ENCODE assay signal across 2 cellular contexts in the genomic region with DNA sequence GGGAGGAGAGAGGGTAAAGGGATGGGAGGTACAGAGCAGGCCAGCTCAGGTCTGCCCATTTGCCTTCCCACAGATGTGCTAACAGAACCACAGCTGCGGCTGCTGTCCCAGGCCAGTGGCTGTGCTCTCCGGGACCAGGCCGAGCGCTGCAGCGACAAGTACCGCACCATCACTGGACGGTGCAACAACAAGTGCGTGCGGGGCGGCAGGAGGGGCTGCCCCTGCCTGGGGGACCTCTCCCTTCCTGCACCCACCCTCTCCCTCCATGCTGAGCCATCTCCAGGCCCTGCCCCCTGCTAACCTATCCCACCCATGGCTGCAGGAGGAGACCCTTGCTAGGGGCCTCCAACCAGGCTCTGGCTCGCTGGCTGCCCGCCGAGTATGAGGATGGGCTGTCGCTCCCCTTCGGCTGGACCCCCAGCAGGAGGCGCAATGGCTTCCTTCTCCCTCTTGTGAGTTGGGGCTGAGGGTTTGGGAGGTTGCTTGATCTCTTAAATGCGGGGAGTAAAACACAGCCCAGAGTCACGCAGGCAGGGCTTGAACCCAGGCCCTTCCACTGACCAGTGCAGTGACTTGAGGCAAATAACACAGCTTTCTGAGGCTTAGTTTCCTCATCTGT.
TF ChIP-seq lines count a peak whose summit lies in the region.

No MANE protein-coding gene starts in this region.

TF ChIP-seq in A549, 52 proteins besides CTCF, POLR2A, EP300 and RAD21:
- no peak for TF ChIP-seq POLR2AphosphoS2 (conservative IDR thresholded peaks at IDR 0.05; ENCODE audit: low read length)
- TF ChIP-seq BCL3 (IDR thresholded peaks at IDR 0.05) = no peak
- TF ChIP-seq, protein P1, sequence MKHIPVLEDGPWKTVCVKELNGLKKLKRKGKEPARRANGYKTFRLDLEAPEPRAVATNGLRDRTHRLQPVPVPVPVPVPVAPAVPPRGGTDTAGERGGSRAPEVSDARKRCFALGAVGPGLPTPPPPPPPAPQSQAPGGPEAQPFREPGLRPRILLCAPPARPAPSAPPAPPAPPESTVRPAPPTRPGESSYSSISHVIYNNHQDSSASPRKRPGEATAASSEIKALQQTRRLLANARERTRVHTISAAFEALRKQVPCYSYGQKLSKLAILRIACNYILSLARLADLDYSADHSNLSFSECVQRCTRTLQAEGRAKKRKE (CRISPR knock-in tag; IDR thresholded peaks at IDR 0.05; ENCODE audit: low read depth) = no peak
- no peak for TF ChIP-seq TP53 (CRISPR knock-in tag; IDR thresholded peaks at IDR 0.05)
- TF ChIP-seq, protein P2, sequence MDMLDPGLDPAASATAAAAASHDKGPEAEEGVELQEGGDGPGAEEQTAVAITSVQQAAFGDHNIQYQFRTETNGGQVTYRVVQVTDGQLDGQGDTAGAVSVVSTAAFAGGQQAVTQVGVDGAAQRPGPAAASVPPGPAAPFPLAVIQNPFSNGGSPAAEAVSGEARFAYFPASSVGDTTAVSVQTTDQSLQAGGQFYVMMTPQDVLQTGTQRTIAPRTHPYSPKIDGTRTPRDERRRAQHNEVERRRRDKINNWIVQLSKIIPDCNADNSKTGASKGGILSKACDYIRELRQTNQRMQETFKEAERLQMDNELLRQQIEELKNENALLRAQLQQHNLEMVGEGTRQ (IDR thresholded peaks at IDR 0.05) = no peak
- no peak for TF ChIP-seq HOXB13 (CRISPR knock-in tag; IDR thresholded peaks at IDR 0.05; ENCODE audit: low read depth)
- no peak for TF ChIP-seq BHLHE40 (IDR thresholded peaks at IDR 0.05; ENCODE audit: low read depth, low read length)
- no peak for TF ChIP-seq RFX5 (IDR thresholded peaks at IDR 0.05)
- no peak for TF ChIP-seq NPAS2 (CRISPR knock-in tag; IDR thresholded peaks at IDR 0.05; ENCODE audit: borderline replicate concordance)
- no peak for TF ChIP-seq ESRRA (IDR thresholded peaks at IDR 0.05; ENCODE audit: borderline replicate concordance, low read length)
- TF ChIP-seq MAFK (IDR thresholded peaks at IDR 0.05; ENCODE audit: partially characterized antibody) = no peak
- no peak for TF ChIP-seq HOXB5 (CRISPR knock-in tag; IDR thresholded peaks at IDR 0.05)
- no peak for TF ChIP-seq EHF (CRISPR knock-in tag; IDR thresholded peaks at IDR 0.05)
TF ChIP-seq in A549: peak in this region for 0.

TF ChIP-seq in HCT116, 20 proteins besides CTCF, POLR2A, EP300 and RAD21 (continued from another document):
- no peak for TF ChIP-seq ZFX (IDR thresholded peaks at IDR 0.05)
- no peak for TF ChIP-seq ZBTB33 (IDR thresholded peaks at IDR 0.05; ENCODE audit: extremely low read depth, insufficient replicate concordance, low read length)
- TF ChIP-seq EGR1 (IDR thresholded peaks at IDR 0.05; ENCODE audit: low read depth) = no peak
- TF ChIP-seq JUND (IDR thresholded peaks at IDR 0.05) = no peak
- TF ChIP-seq, protein P3, sequence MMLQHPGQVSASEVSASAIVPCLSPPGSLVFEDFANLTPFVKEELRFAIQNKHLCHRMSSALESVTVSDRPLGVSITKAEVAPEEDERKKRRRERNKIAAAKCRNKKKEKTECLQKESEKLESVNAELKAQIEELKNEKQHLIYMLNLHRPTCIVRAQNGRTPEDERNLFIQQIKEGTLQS (IDR thresholded peaks at IDR 0.05) = no peak
- no peak for TF ChIP-seq ZNF274 (IDR thresholded peaks at IDR 0.05; ENCODE audit: low read depth, low read length)
- TF ChIP-seq EZH2 (IDR thresholded peaks at IDR 0.05) = no peak
- TF ChIP-seq, protein P4, sequence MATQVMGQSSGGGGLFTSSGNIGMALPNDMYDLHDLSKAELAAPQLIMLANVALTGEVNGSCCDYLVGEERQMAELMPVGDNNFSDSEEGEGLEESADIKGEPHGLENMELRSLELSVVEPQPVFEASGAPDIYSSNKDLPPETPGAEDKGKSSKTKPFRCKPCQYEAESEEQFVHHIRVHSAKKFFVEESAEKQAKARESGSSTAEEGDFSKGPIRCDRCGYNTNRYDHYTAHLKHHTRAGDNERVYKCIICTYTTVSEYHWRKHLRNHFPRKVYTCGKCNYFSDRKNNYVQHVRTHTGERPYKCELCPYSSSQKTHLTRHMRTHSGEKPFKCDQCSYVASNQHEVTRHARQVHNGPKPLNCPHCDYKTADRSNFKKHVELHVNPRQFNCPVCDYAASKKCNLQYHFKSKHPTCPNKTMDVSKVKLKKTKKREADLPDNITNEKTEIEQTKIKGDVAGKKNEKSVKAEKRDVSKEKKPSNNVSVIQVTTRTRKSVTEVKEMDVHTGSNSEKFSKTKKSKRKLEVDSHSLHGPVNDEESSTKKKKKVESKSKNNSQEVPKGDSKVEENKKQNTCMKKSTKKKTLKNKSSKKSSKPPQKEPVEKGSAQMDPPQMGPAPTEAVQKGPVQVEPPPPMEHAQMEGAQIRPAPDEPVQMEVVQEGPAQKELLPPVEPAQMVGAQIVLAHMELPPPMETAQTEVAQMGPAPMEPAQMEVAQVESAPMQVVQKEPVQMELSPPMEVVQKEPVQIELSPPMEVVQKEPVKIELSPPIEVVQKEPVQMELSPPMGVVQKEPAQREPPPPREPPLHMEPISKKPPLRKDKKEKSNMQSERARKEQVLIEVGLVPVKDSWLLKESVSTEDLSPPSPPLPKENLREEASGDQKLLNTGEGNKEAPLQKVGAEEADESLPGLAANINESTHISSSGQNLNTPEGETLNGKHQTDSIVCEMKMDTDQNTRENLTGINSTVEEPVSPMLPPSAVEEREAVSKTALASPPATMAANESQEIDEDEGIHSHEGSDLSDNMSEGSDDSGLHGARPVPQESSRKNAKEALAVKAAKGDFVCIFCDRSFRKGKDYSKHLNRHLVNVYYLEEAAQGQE (IDR thresholded peaks at IDR 0.05; ENCODE audit: low read depth) = no peak
